Comparison of ENCODE assay signal across 8 cellular contexts in genomic region chr15:44882499-44882968, GRCh38.
DNase-seq lines count a peak whose midpoint lies in the region; ATAC-seq and TF ChIP-seq lines count a peak whose summit lies in the region.

No MANE protein-coding gene starts in this region.

- peak overlapping the region; percentile 37 for H3K27ac Mint-ChIP-seq in activated CD4-positive, alpha-beta T cell treated with anti-CD3 and anti-CD28 coated beads, Interleukin-2, amount 10 ng/mL, durations not matched to agents 7 days and 5 days

- ATAC-seq in HG02943 (IDR thresholded peaks at IDR 0.05; ENCODE audit: low read depth, unreplicated experiment): peak; percentile 61

- peaks cover 22% of the 10 kb centered on the region for H3K4me1 Mint-ChIP-seq in activated CD4-positive, alpha-beta T cell treated with anti-CD3 and anti-CD28 coated beads, Interleukin-2, amount 10 ng/mL, durations not matched to agents 7 days and 5 days

- no peaks in the 10 kb centered on the region for H3K27me3 Mint-ChIP-seq in activated CD4-positive, alpha-beta T cell treated with anti-CD3 and anti-CD28 coated beads, Interleukin-2, amount 10 ng/mL, durations not matched to agents 7 days and 5 days

- no peak overlapping the region for H3K4me2 ChIP-seq in osteoblast (ENCODE audit: insufficient read depth, low read length)

- H3K4me1 ChIP-seq in osteoblast (ENCODE audit: insufficient read depth, low read length): no peaks in the 10 kb centered on the region

- H3K27ac ChIP-seq in osteoblast (ENCODE audit: low read depth, low read length): no peak overlapping the region

- H3K9me3 Mint-ChIP-seq in activated CD4-positive, alpha-beta T cell treated with anti-CD3 and anti-CD28 coated beads, Interleukin-2, amount 10 ng/mL, durations not matched to agents 7 days and 5 days: peaks cover 24% of the 10 kb centered on the region

- CTCF ChIA-PET in activated CD4-positive, alpha-beta T cell treated with anti-CD3 and anti-CD28 coated beads, Interleukin-2, amount 10 ng/mL, durations not matched to agents 7 days and 5 days (lab: Charles Lee): interaction anchor here (0.7 to 1.7 kb wide), 3 partner anchors 13 to 144 kb away, joined by 3 to 4 read pairs (median 3); no protein-coding TSS in a partner anchor

- POLR2A ChIA-PET in activated CD4-positive, alpha-beta T cell treated with anti-CD3 and anti-CD28 coated beads, Interleukin-2, amount 10 ng/mL, durations not matched to agents 7 days and 5 days (lab: Charles Lee): no interaction called here

- H3K4me3 Mint-ChIP-seq in activated CD4-positive, alpha-beta T cell treated with anti-CD3 and anti-CD28 coated beads, Interleukin-2, amount 10 ng/mL, durations not matched to agents 7 days and 5 days: no peak overlapping the region

- no peak overlapping the region for H2AFZ ChIP-seq in osteoblast (ENCODE audit: low read length)

- peaks cover 7% of the 10 kb centered on the region for H3K36me3 Mint-ChIP-seq in activated CD4-positive, alpha-beta T cell treated with anti-CD3 and anti-CD28 coated beads, Interleukin-2, amount 10 ng/mL, durations not matched to agents 7 days and 5 days (ENCODE audit: low read depth)

- no peak overlapping the region for H3K4me3 ChIP-seq in osteoblast (ENCODE audit: insufficient read depth, low read length)

- no peaks in the 10 kb centered on the region for H3K79me2 ChIP-seq in osteoblast (ENCODE audit: insufficient read depth, low read length)

- H3K9me3 ChIP-seq in osteoblast (ENCODE audit: low read depth, low read length): no peaks in the 10 kb centered on the region

- no peaks in the 10 kb centered on the region for H3K36me3 ChIP-seq in osteoblast (ENCODE audit: insufficient read depth, low read length)

- no peak for TF ChIP-seq CTCF in osteoblast (IDR thresholded peaks at IDR 0.05; ENCODE audit: extremely low read depth, low read depth, low read length)

- H4K20me1 ChIP-seq in osteoblast (ENCODE audit: insufficient read depth, low read length): no peaks in the 10 kb centered on the region

- H3K27me3 ChIP-seq in osteoblast (ENCODE audit: insufficient read depth, low read length): no peaks in the 10 kb centered on the region

- peak in 2 of 3 experiments; percentile 17 to 24 for DNase-seq in activated CD8-positive, alpha-beta memory T cell treated with anti-CD3 and anti-CD28 coated beads for 48 hours (ENCODE audit: low read depth in 2 of 3, low spot score in 2 of 3)
- DNase-seq in activated CD8-positive, alpha-beta memory T cell treated with anti-CD3 and anti-CD28 coated beads for 24 hours: no peak
- peak; percentile 7 for DNase-seq in activated CD4-positive, alpha-beta T cell treated with anti-CD3 and anti-CD28 coated beads, Interleukin-2, amount 10 ng/mL, durations not matched to agents 7 days and 5 days
- DNase-seq in stimulated activated CD8-positive, alpha-beta memory T cell treated with anti-CD3 and anti-CD28 coated beads, Interleukin-2, amount 100 ng/mL, for 48 hours (ENCODE audit: low read depth in 2 of 2): peak; percentile 1 to 34
- DNase-seq in NCI-H1694 (lab: John Stamatoyannopoulos, UW) (no peak), osteoblast (ENCODE audit: insufficient read length, low spot score, missing footprints) (no peak), NK-92 (lab: John Stamatoyannopoulos, UW; ENCODE audit: unreplicated experiment) (no peak)

Comparison
In these comparisons a context has a peak if more than half of its experiments do, and no peak if none do; other contexts are left out.
1. DNase-seq: peak in activated CD8-positive, alpha-beta memory T cell treated with anti-CD3 and anti-CD28 coated beads for 48 hours (2 of 3), activated CD4-positive, alpha-beta T cell treated with anti-CD3 and anti-CD28 coated beads, Interleukin-2, amount 10 ng/mL, durations not matched to agents 7 days and 5 days (single experiment) and stimulated activated CD8-positive, alpha-beta memory T cell treated with anti-CD3 and anti-CD28 coated beads, Interleukin-2, amount 100 ng/mL, for 48 hours (2 of 2); none in activated CD8-positive, alpha-beta memory T cell treated with anti-CD3 and anti-CD28 coated beads for 24 hours (single experiment), NCI-H1694 (single experiment), osteoblast (single experiment) and NK-92 (single experiment).